Comparison of ENCODE assay signal across 12 cellular contexts in genomic region chr17:5122056-5122455, GRCh38. TPM values are rescaled to one million over a fixed set of nuclear protein-coding genes. Genes with fewer than 3 reads are reported as not detected.
DNase-seq lines count a peak whose midpoint lies in the region; ATAC-seq and TF ChIP-seq lines count a peak whose summit lies in the region.
"Not testable (repeated sequence)": the region's sequence is repeated elsewhere in the genome, so short reads cannot be mapped to it uniquely, and the experiment has no call there.
"Had no signal": no experiment of that assay in that cellular context is flagged by ENCODE, and none has a peak within 500 bp of the region (broad histone marks: within the 10 kb centered on the region; RNA-seq: fewer than 3 reads in every experiment).

No MANE protein-coding gene starts in this region.

- H3K9me3 ChIP-seq in HUES48 (ENCODE audit: control insufficient read depth, insufficient read depth, low read length); hepatocyte (ENCODE audit: low read depth); naive thymus-derived CD4-positive, alpha-beta T cell (ENCODE audit: control insufficient read depth in 2 of 3, low read length in 3 of 3); prostate gland: not testable (repeated sequence)
- H3K9me3 ChIP-seq in stomach: peaks cover 0 to 13% (median 5%) of the 10 kb centered on the region in 4 donors

- H3K36me3 Mint-ChIP-seq in activated CD4-positive, alpha-beta memory T cell treated with anti-CD3 and anti-CD28 coated beads for 36 hours; chondrocyte (ENCODE audit: low read depth); naive thymus-derived CD4-positive, alpha-beta T cell: not testable (repeated sequence)

- H3K9me2 ChIP-seq in hepatocyte (replicated peaks; ENCODE audit: insufficient read depth): not testable (repeated sequence)

- H3K27ac Mint-ChIP-seq in activated CD4-positive, alpha-beta memory T cell treated with anti-CD3 and anti-CD28 coated beads for 36 hours; naive thymus-derived CD4-positive, alpha-beta T cell: not testable (repeated sequence)
- H3K27ac Mint-ChIP-seq in chondrocyte (ENCODE audit: unreplicated experiment): peak overlapping the region; percentile 5

- not testable (repeated sequence) for H3K27ac ChIP-seq in HUES48 (ENCODE audit: low read depth, low read length); naive thymus-derived CD4-positive, alpha-beta T cell (ENCODE audit: low read depth, low read length)
- H3K27ac ChIP-seq in hepatocyte (peak overlapping the region; percentile 71), prostate gland (peak overlapping the region in 1 of 2 donors; percentile 56), stomach (peak overlapping the region in 1 of 5 donors; percentile 61)

- POLR2A ChIA-PET in activated CD4-positive, alpha-beta memory T cell treated with anti-CD3 and anti-CD28 coated beads for 36 hours (lab: Charles Lee); naive thymus-derived CD4-positive, alpha-beta T cell (lab: Charles Lee): not testable (repeated sequence)

- not testable (repeated sequence) for H3K9me3 Mint-ChIP-seq in activated CD4-positive, alpha-beta memory T cell treated with anti-CD3 and anti-CD28 coated beads for 36 hours; chondrocyte (ENCODE audit: low read depth)
- H3K9me3 Mint-ChIP-seq in naive thymus-derived CD4-positive, alpha-beta T cell: peaks cover 0 to 10% (median 2%) of the 10 kb centered on the region in 11 donors

- not testable (repeated sequence) for H4K20me1 ChIP-seq in hepatocyte (ENCODE audit: insufficient read depth, poor library complexity, severe bottlenecking)

- not testable (repeated sequence) for H3K4me1 Mint-ChIP-seq in activated CD4-positive, alpha-beta memory T cell treated with anti-CD3 and anti-CD28 coated beads for 36 hours (ENCODE audit: low read depth); chondrocyte (ENCODE audit: low read depth)
- peaks cover 0 to 11% (median 0%) of the 10 kb centered on the region in 7 donors for H3K4me1 Mint-ChIP-seq in naive thymus-derived CD4-positive, alpha-beta T cell

- H3K4me1 ChIP-seq in HUES48 (ENCODE audit: control insufficient read depth, insufficient read depth, low read length); hepatocyte (ENCODE audit: insufficient read depth); naive thymus-derived CD4-positive, alpha-beta T cell (ENCODE audit: control insufficient read depth in 2 of 2, insufficient read depth in 2 of 2, low read length in 2 of 2); prostate gland (replicated peaks): not testable (repeated sequence)
- H3K4me1 ChIP-seq in stomach: peaks cover 10 to 15% (median 13%) of the 10 kb centered on the region in 4 donors

- intact Hi-C loops in activated CD4-positive, alpha-beta memory T cell treated with anti-CD3 and anti-CD28 coated beads for 36 hours (cut with micrococcal nuclease); naive thymus-derived CD4-positive, alpha-beta T cell (cut with micrococcal nuclease); prostate gland (cut with DNase I); stomach (cut with DNase I; ENCODE audit: low total_unique reads): not testable (repeated sequence)

- DNase-seq in AG09309 (ENCODE audit: low read depth); hepatocyte (ENCODE audit: low spot score); prostate gland (ENCODE audit: low spot score): not testable (repeated sequence)
- DNase-seq in activated CD4-positive, alpha-beta memory T cell treated with anti-CD3 and anti-CD28 coated beads for 36 hours: peak; percentile 6
- DNase-seq in chondrocyte (ENCODE audit: low spot score): peak; percentile 27
- DNase-seq in naive thymus-derived CD4-positive, alpha-beta T cell: peak in 1 of 9 donors; percentile 6
- peak; percentile 8 for DNase-seq in stomach

- WGBS in hepatocyte (ENCODE audit: low lambda C conversion rate, missing lambda C conversion rate): 81% methylated on average over 7 of the region's 7 CpGs
- 68% methylated on average over 7 of the region's 7 CpGs for WGBS in prostate gland
- 70 to 76% (median 71%) methylated on average over 7 of the region's 7 CpGs for WGBS in stomach, 5 donors

- TF ChIP-seq CTCF in AG09309 (IDR thresholded peaks at IDR 0.05; ENCODE audit: control insufficient read depth, insufficient read depth, low read depth, low read length, missing control alignments); chondrocyte (IDR thresholded peaks at IDR 0.05); hepatocyte (IDR thresholded peaks at IDR 0.05; ENCODE audit: poor library complexity); prostate gland (IDR thresholded peaks at IDR 0.05); stomach (IDR thresholded peaks at IDR 0.05): not testable (repeated sequence)

- H3K36me3 ChIP-seq in HUES48 (ENCODE audit: control insufficient read depth, insufficient read depth, low read length); hepatocyte (replicated peaks; ENCODE audit: insufficient read depth, low read depth); naive thymus-derived CD4-positive, alpha-beta T cell (ENCODE audit: control insufficient read depth in 2 of 3, insufficient read depth in 3 of 3, low read length in 3 of 3); prostate gland; stomach: not testable (repeated sequence)

- not testable (repeated sequence) for TF ChIP-seq EP300 in stomach (IDR thresholded peaks at IDR 0.05)

- CTCF ChIA-PET in activated CD4-positive, alpha-beta memory T cell treated with anti-CD3 and anti-CD28 coated beads for 36 hours (lab: Charles Lee): interaction anchor here (0.6 to 1.3 kb wide), 2 partner anchors 9 to 59 kb away, joined by 3 read pairs; no protein-coding TSS in a partner anchor
- CTCF ChIA-PET in naive thymus-derived CD4-positive, alpha-beta T cell (lab: Charles Lee): interaction anchor here (0.6 kb wide), 1 partner anchor 58 kb away, joined by 3 read pairs; no protein-coding TSS in a partner anchor

- TF ChIP-seq POLR2A in prostate gland (IDR thresholded peaks at IDR 0.05); stomach (IDR thresholded peaks at IDR 0.05): not testable (repeated sequence)

- H3K4me2 ChIP-seq in hepatocyte: peak overlapping the region; percentile 98

- peaks cover 26% of the 10 kb centered on the region for H3K27me3 Mint-ChIP-seq in activated CD4-positive, alpha-beta memory T cell treated with anti-CD3 and anti-CD28 coated beads for 36 hours
- H3K27me3 Mint-ChIP-seq in chondrocyte (ENCODE audit: low read depth): not testable (repeated sequence)
- H3K27me3 Mint-ChIP-seq in naive thymus-derived CD4-positive, alpha-beta T cell: peaks cover 40 to 54% (median 43%) of the 10 kb centered on the region in 5 donors

- not testable (repeated sequence) for ATAC-seq in naive thymus-derived CD4-positive, alpha-beta T cell

- not testable (repeated sequence) for H3K4me3 Mint-ChIP-seq in activated CD4-positive, alpha-beta memory T cell treated with anti-CD3 and anti-CD28 coated beads for 36 hours
- H3K4me3 Mint-ChIP-seq in chondrocyte (ENCODE audit: unreplicated experiment): peak overlapping the region; percentile 75
- peak overlapping the region in 9 of 10 donors; percentile 21 to 73 (median 48) for H3K4me3 Mint-ChIP-seq in naive thymus-derived CD4-positive, alpha-beta T cell

- H3K4me3 ChIP-seq in AG09309 (ENCODE audit: control insufficient read depth, low read depth, low read length) (peak overlapping the region; percentile 59; the same call in 1 of the 2 replicates), HUES48 (ENCODE audit: low read depth, low read length) (peak overlapping the region; percentile 71), hepatocyte (peak overlapping the region; percentile 72), prostate gland (peak overlapping the region; percentile 35 to 36), stomach (peak overlapping the region; percentile 46 to 58 (median 50))
- H3K4me3 ChIP-seq in naive thymus-derived CD4-positive, alpha-beta T cell (ENCODE audit: low read length): not testable (repeated sequence)

- H3K27me3 ChIP-seq in HUES48 (ENCODE audit: control insufficient read depth, insufficient read depth, low read length): peaks cover 19% of the 10 kb centered on the region
- not testable (repeated sequence) for H3K27me3 ChIP-seq in hepatocyte; naive thymus-derived CD4-positive, alpha-beta T cell (ENCODE audit: control insufficient read depth in 2 of 2, insufficient read depth in 2 of 2, low read length in 2 of 2); prostate gland (replicated peaks; ENCODE audit: insufficient read depth)
- H3K27me3 ChIP-seq in stomach: peaks cover 4 to 65% (median 25%) of the 10 kb centered on the region in 3 donors

- H2AFZ ChIP-seq in hepatocyte: peak overlapping the region; percentile 98

- not testable (repeated sequence) for H3K79me2 ChIP-seq in hepatocyte

- H3K9ac ChIP-seq in HUES48 (ENCODE audit: low read depth, low read length): not testable (repeated sequence)

RNA-seq across cellular contexts. Expression of gene USP6, which starts 6.2 kb away (rescaled TPM):
- under 1 TPM; 0.05 TPM for total RNA-seq in activated CD4-positive, alpha-beta memory T cell treated with anti-CD3 and anti-CD28 coated beads for 36 hours
- total RNA-seq in chondrocyte (0.10 to 0.15 TPM (median 0.12 TPM) in 3 replicates), hepatocyte (0.07 and 0.12 TPM in 2 replicates), prostate gland (1 to 10 TPM; 1.4 to 6.8 TPM), stomach (under 1 TPM in 2 of 5 donors, not detected in 3; 0.18 to 0.45 TPM)
- polyA plus RNA-seq in hepatocyte (0.11 and 0.34 TPM in 2 replicates), stomach (under 1 TPM in 1 of 3 donors, not detected in 2; 0.05 TPM)
- total RNA-seq in naive thymus-derived CD4-positive, alpha-beta T cell: under 1 TPM in 4 of 5 experiments, not detected in 1; 0.05 to 0.19 (median 0.13) TPM
- under 1 TPM in 1 of 2 donors, not detected in 1; 0.06 TPM for polyA plus RNA-seq in naive thymus-derived CD4-positive, alpha-beta T cell
- total RNA-seq: body of pancreas, HT1080, right atrium auricular region, SJSA1 had no signal

RNA-seq across cellular contexts. Expression of gene ZNF232, which starts 10.4 kb away (rescaled TPM):
- total RNA-seq in activated CD4-positive, alpha-beta memory T cell treated with anti-CD3 and anti-CD28 coated beads for 36 hours: 10 to 100 TPM; 13.6 to 14.2 TPM
- total RNA-seq in chondrocyte (7.4 to 8.3 TPM (median 8.0 TPM) in 3 replicates), hepatocyte (10.1 and 11.8 TPM in 2 replicates), prostate gland (10 to 100 TPM; 14.3 TPM), stomach (1 to 10 TPM in 4 of 5 donors, under 1 TPM in 1; 0.58 to 8.0 (median 7.5) TPM)
- polyA plus RNA-seq in hepatocyte (8.1 and 12.0 TPM in 2 replicates), stomach (10 to 100 TPM in 1 of 3 donors, 1 to 10 TPM in 2; 6.9 to 11.8 (median 7.0) TPM)
- total RNA-seq in naive thymus-derived CD4-positive, alpha-beta T cell: 10 to 100 TPM in 3 of 5 experiments, 1 to 10 TPM in 2; 5.1 to 20.3 (median 11.2) TPM
- polyA plus RNA-seq in naive thymus-derived CD4-positive, alpha-beta T cell: 10 to 100 TPM in 1 of 2 donors, 1 to 10 TPM in 1; 9.1 to 13.6 TPM

RNA-seq across cellular contexts. Expression of gene ZFP3, which starts 43.8 kb away (rescaled TPM):
- total RNA-seq in activated CD4-positive, alpha-beta memory T cell treated with anti-CD3 and anti-CD28 coated beads for 36 hours: 1 to 10 TPM; 1.8 to 1.9 TPM
- total RNA-seq in chondrocyte (0.29 to 0.69 TPM (median 0.55 TPM) in 3 replicates), hepatocyte (0.12 and 0.23 TPM in 2 replicates), prostate gland (1 to 10 TPM; 5.4 to 8.5 TPM), stomach (10 to 100 TPM in 1 of 5 donors, 1 to 10 TPM in 4; 2.9 to 15.2 (median 6.6) TPM)
- polyA plus RNA-seq in hepatocyte (0.24 and 0.32 TPM in 2 replicates), stomach (1 to 10 TPM; 1.7 to 2.6 (median 1.7) TPM)
- total RNA-seq in naive thymus-derived CD4-positive, alpha-beta T cell: 10 to 100 TPM in 2 of 5 experiments, 1 to 10 TPM in 3; 3.5 to 14.8 (median 5.7) TPM
- 1 to 10 TPM; 1.4 to 1.6 TPM for polyA plus RNA-seq in naive thymus-derived CD4-positive, alpha-beta T cell
- total RNA-seq: HT1080 had no signal
